17 cellular contexts compared by ENCODE assay signal in genomic region chr1:116762781-116763115, GRCh38. TPM values are rescaled to one million over a fixed set of nuclear protein-coding genes. Genes with fewer than 3 reads are reported as not detected.
DNase-seq lines count a peak whose midpoint lies in the region; ATAC-seq and TF ChIP-seq lines count a peak whose summit lies in the region.
"Had no signal": no experiment of that assay in that cellular context is flagged by ENCODE, and none has a peak within 500 bp of the region (broad histone marks: within the 10 kb centered on the region; RNA-seq: fewer than 3 reads in every experiment).

No MANE protein-coding gene starts in this region.

- H3K4me3 Mint-ChIP-seq in T-helper 17 cell (peak overlapping the region; percentile 87), progenitor cell of endocrine pancreas (ENCODE audit: low read depth) (no peak overlapping the region)
- H3K4me3 Mint-ChIP-seq in dendritic cell treated with granulocyte-macrophage colony-stimulating factor and Interleukin-4, amounts not matched to agents 40 ng/mL and 50 ng/mL, for 4 days, result no peak overlapping the region

- H3K9me3 ChIP-seq in T-helper 17 cell (ENCODE audit: control insufficient read depth, low read length, poor library complexity, severe bottlenecking), result peaks cover 4% of the 10 kb centered on the region
- H3K9me3 ChIP-seq: A549, body of pancreas had no signal

- no peaks in the 10 kb centered on the region for H3K9me3 Mint-ChIP-seq in dendritic cell treated with granulocyte-macrophage colony-stimulating factor and Interleukin-4, amounts not matched to agents 40 ng/mL and 50 ng/mL, for 4 days
- no peaks in the 10 kb centered on the region for H3K9me3 Mint-ChIP-seq in progenitor cell of endocrine pancreas (ENCODE audit: low read depth)

- intact Hi-C loops in dendritic cell treated with granulocyte-macrophage colony-stimulating factor and Interleukin-4, amounts not matched to agents 40 ng/mL and 50 ng/mL, for 4 days (cut with micrococcal nuclease), result no loop called here
- intact Hi-C loops in posterior cingulate gyrus (cut with DNase I), result no loop called here

- no peak for ATAC-seq in T-helper 17 cell
- ATAC-seq: A549, body of pancreas had no signal

- DNase-seq in activated CD4-positive, alpha-beta T cell treated with anti-CD3 and anti-CD28 coated beads for 48 hours, result peak; percentile 55
- DNase-seq in activated CD4-positive, alpha-beta T cell treated with anti-CD3 and anti-CD28 coated beads for 4 hours, result no peak
- DNase-seq in T-helper 17 cell (no peak), progenitor cell of endocrine pancreas (ENCODE audit: low spot score, unreplicated experiment) (no peak), NCI-H82 (lab: John Stamatoyannopoulos, UW) (no peak), posterior cingulate gyrus (no peak), NCI-H226 (no peak)
- DNase-seq: body of pancreas, COR-L47, GF-D8, Karpas-422, NCI-H1694, NCI-H748 treated with DMSO at 0.1 percent for 48 hours had no signal

- H3K27me3 Mint-ChIP-seq in T-helper 17 cell, result no peaks in the 10 kb centered on the region
- no peaks in the 10 kb centered on the region for H3K27me3 Mint-ChIP-seq in dendritic cell treated with granulocyte-macrophage colony-stimulating factor and Interleukin-4, amounts not matched to agents 40 ng/mL and 50 ng/mL, for 4 days
- no peaks in the 10 kb centered on the region for H3K27me3 Mint-ChIP-seq in progenitor cell of endocrine pancreas

- TF ChIP-seq CTCF in progenitor cell of endocrine pancreas (IDR thresholded peaks at IDR 0.05; ENCODE audit: unreplicated experiment), result no peak

- H3K4me1 Mint-ChIP-seq in T-helper 17 cell (peaks cover 73% of the 10 kb centered on the region), progenitor cell of endocrine pancreas (ENCODE audit: low read depth) (peaks cover 16% of the 10 kb centered on the region)
- H3K4me1 Mint-ChIP-seq in dendritic cell treated with granulocyte-macrophage colony-stimulating factor and Interleukin-4, amounts not matched to agents 40 ng/mL and 50 ng/mL, for 4 days (ENCODE audit: low read depth), result peaks cover 47% of the 10 kb centered on the region

- H3K27ac Mint-ChIP-seq in T-helper 17 cell, result peak overlapping the region; percentile 98
- H3K27ac Mint-ChIP-seq in dendritic cell treated with granulocyte-macrophage colony-stimulating factor and Interleukin-4, amounts not matched to agents 40 ng/mL and 50 ng/mL, for 4 days, result peak overlapping the region; percentile 36
- H3K27ac Mint-ChIP-seq in progenitor cell of endocrine pancreas, result peak overlapping the region; percentile 61

- peaks cover 21% of the 10 kb centered on the region for H3K36me3 Mint-ChIP-seq in T-helper 17 cell (ENCODE audit: low read depth)
- H3K36me3 Mint-ChIP-seq in dendritic cell treated with granulocyte-macrophage colony-stimulating factor and Interleukin-4, amounts not matched to agents 40 ng/mL and 50 ng/mL, for 4 days (ENCODE audit: low read depth), result peaks cover 20% of the 10 kb centered on the region
- H3K36me3 Mint-ChIP-seq in progenitor cell of endocrine pancreas (ENCODE audit: insufficient read depth), result no peaks in the 10 kb centered on the region

RNA-seq across cellular contexts. Expression of gene CD2, which starts 8.5 kb away (rescaled TPM):
- total RNA-seq in T-helper 17 cell, result 100 to 1,000 TPM; 152 to 172 TPM
- not detected in 2 replicates for total RNA-seq in progenitor cell of endocrine pancreas
- total RNA-seq: frontal cortex, H4 had no signal

Comparison
In these comparisons a context has a peak if more than half of its experiments do, and no peak if none do; other contexts are left out.
1. H3K27ac Mint-ChIP-seq: peak in every context shown above with its lines; median percentile 98 in T-helper 17 cell; 61 in progenitor cell of endocrine pancreas; 36 in dendritic cell treated with granulocyte-macrophage colony-stimulating factor and Interleukin-4, amounts not matched to agents 40 ng/mL and 50 ng/mL, for 4 days.
2. RNA of gene CD2, which starts 8.5 kb away (total RNA-seq): 152 to 172 TPM in T-helper 17 cell; not detected in progenitor cell of endocrine pancreas; every median in the first group is over 100 times any median in the second.